Comparison of ENCODE assay signal across 12 cellular contexts in genomic region chr12:6374028-6374780, GRCh38. TPM values are rescaled to one million over a fixed set of nuclear protein-coding genes. Genes with fewer than 3 reads are reported as not detected.
DNase-seq lines count a peak whose midpoint lies in the region; ATAC-seq and TF ChIP-seq lines count a peak whose summit lies in the region.
"Had no signal": no experiment of that assay in that cellular context is flagged by ENCODE, and none has a peak within 500 bp of the region (broad histone marks: within the 10 kb centered on the region; RNA-seq: fewer than 3 reads in every experiment).

No MANE protein-coding gene starts in this region.

- peak overlapping the region; percentile 64 to 73 for H3K4me3 ChIP-seq in esophagus (ENCODE audit: low read depth in 1 of 2, low read length in 2 of 2)
- H3K4me3 ChIP-seq in neuronal stem cell (ENCODE audit: low read length in 2 of 2), result no peak overlapping the region
- no peak overlapping the region for H3K4me3 ChIP-seq in ascending aorta

- H3K4me1 Mint-ChIP-seq in stimulated activated memory B cell treated with anti-CD40 and anti-IgM and Interleukin-4, amounts not matched to agents 10 μg/mL and 1 μg/mL and 100 μg/mL, for 72 hours, result peaks cover 6% of the 10 kb centered on the region

- peak overlapping the region; percentile 87 for H2BK12ac ChIP-seq in neuronal stem cell (ENCODE audit: low read length)

- no peaks in the 10 kb centered on the region for H3K79me1 ChIP-seq in neuronal stem cell (ENCODE audit: low read depth, low read length)

- no peaks in the 10 kb centered on the region for H3K27me3 ChIP-seq in esophagus (ENCODE audit: control insufficient read depth in 1 of 2, insufficient read depth in 2 of 2, low read length in 2 of 2)
- H3K27me3 ChIP-seq in neuronal stem cell (ENCODE audit: control insufficient read depth in 3 of 3, insufficient read depth in 3 of 3, low read depth in 1 of 3, low read length in 3 of 3), result peaks cover 0 to 12% (median 0%) of the 10 kb centered on the region in 3 experiments
- no peaks in the 10 kb centered on the region for H3K27me3 ChIP-seq in ascending aorta

- peak overlapping the region; percentile 79 for H2AK5ac ChIP-seq in neuronal stem cell (ENCODE audit: low read depth, low read length)

- no peak overlapping the region for H3K4ac ChIP-seq in neuronal stem cell (ENCODE audit: low read length)

- H3K36me3 Mint-ChIP-seq in stimulated activated memory B cell treated with anti-CD40 and anti-IgM and Interleukin-4, amounts not matched to agents 10 μg/mL and 1 μg/mL and 100 μg/mL, for 72 hours, result no peaks in the 10 kb centered on the region
- H3K36me3 Mint-ChIP-seq: memory B cell had no signal

- H3K36me3 ChIP-seq in esophagus (ENCODE audit: control insufficient read depth in 2 of 2, insufficient read depth in 2 of 2, low read length in 1 of 2) (no peaks in the 10 kb centered on the region), neuronal stem cell (replicated peaks in 1 of 2; ENCODE audit: control insufficient read depth in 2 of 2, insufficient read depth in 2 of 2, low read length in 2 of 2) (no peaks in the 10 kb centered on the region), ascending aorta (no peaks in the 10 kb centered on the region)

- intact Hi-C loops in ascending aorta (cut with DNase I), result no loop called here

- peak overlapping the region; percentile 75 for H4K91ac ChIP-seq in neuronal stem cell (ENCODE audit: low read depth, low read length, poor library complexity)

- no peak overlapping the region for H3K27ac Mint-ChIP-seq in stimulated activated memory B cell treated with anti-CD40 and anti-IgM and Interleukin-4, amounts not matched to agents 10 μg/mL and 1 μg/mL and 100 μg/mL, for 72 hours
- H3K27ac Mint-ChIP-seq: memory B cell had no signal

- no peak for ATAC-seq in stimulated activated memory B cell treated with anti-CD40 and anti-IgM and Interleukin-4, amounts not matched to agents 10 μg/mL and 1 μg/mL and 100 μg/mL, for 72 hours
- no peak for ATAC-seq in GM19395 (IDR thresholded peaks at IDR 0.05; ENCODE audit: unreplicated experiment)

- H3K4me2 ChIP-seq in neuronal stem cell (ENCODE audit: insufficient read depth, low read length, poor library complexity, severe bottlenecking), result no peak overlapping the region

- peak overlapping the region; percentile 6 for H2BK120ac ChIP-seq in neuronal stem cell (ENCODE audit: low read depth, low read length)

- H2BK5ac ChIP-seq in neuronal stem cell (ENCODE audit: low read length), result peak overlapping the region; percentile 1

- H3K4me1 ChIP-seq in esophagus (ENCODE audit: control insufficient read depth in 2 of 2, insufficient read depth in 2 of 2, low read length in 1 of 2), result peaks cover 8 to 37% of the 10 kb centered on the region in 2 donors
- peaks cover 49 to 58% of the 10 kb centered on the region in 2 donors for H3K4me1 ChIP-seq in neuronal stem cell (ENCODE audit: control insufficient read depth in 2 of 2, insufficient read depth in 1 of 2, low read depth in 1 of 2, low read length in 2 of 2)
- H3K4me1 ChIP-seq in ascending aorta, result peaks cover 0 to 23% of the 10 kb centered on the region in 2 donors

- H3K9me3 ChIP-seq in esophagus (ENCODE audit: control insufficient read depth in 2 of 2, insufficient read depth in 1 of 2, low read depth in 1 of 2, low read length in 1 of 2) (no peaks in the 10 kb centered on the region), neuronal stem cell (replicated peaks in 1 of 2; ENCODE audit: control insufficient read depth in 2 of 2, insufficient read depth in 1 of 2, low read depth in 1 of 2, low read length in 2 of 2) (no peaks in the 10 kb centered on the region), ascending aorta (no peaks in the 10 kb centered on the region)

- H3K9me3 Mint-ChIP-seq in stimulated activated memory B cell treated with anti-CD40 and anti-IgM and Interleukin-4, amounts not matched to agents 10 μg/mL and 1 μg/mL and 100 μg/mL, for 72 hours, result no peaks in the 10 kb centered on the region
- H3K9me3 Mint-ChIP-seq: central memory CD8-positive, alpha-beta T cell; memory B cell had no signal

- TF ChIP-seq CTCF in 22Rv1 (IDR thresholded peaks at IDR 0.05), result no peak
- TF ChIP-seq CTCF in ascending aorta (IDR thresholded peaks at IDR 0.05), result no peak

- H4K8ac ChIP-seq in neuronal stem cell (ENCODE audit: low read depth, low read length), result peak overlapping the region; percentile 45

- DNase-seq in NCI-H146 (lab: John Stamatoyannopoulos, UW), result peak; percentile 67
- DNase-seq in neuronal stem cell (ENCODE audit: low spot score), result no peak
- DNase-seq in foreskin melanocyte, result no peak
- DNase-seq in ascending aorta (ENCODE audit: low spot score in 2 of 2), result no peak
- DNase-seq: activated CD4-positive, alpha-beta T cell treated with anti-CD3 and anti-CD28 coated beads for 4 hours; GF-D8 had no signal

- peak overlapping the region; percentile 92 for H3K18ac ChIP-seq in neuronal stem cell (ENCODE audit: low read length)

- H3K27me3 Mint-ChIP-seq in stimulated activated memory B cell treated with anti-CD40 and anti-IgM and Interleukin-4, amounts not matched to agents 10 μg/mL and 1 μg/mL and 100 μg/mL, for 72 hours, result peaks cover 73% of the 10 kb centered on the region
- H3K27me3 Mint-ChIP-seq: central memory CD8-positive, alpha-beta T cell had no signal

- H3K4me3 Mint-ChIP-seq in stimulated activated memory B cell treated with anti-CD40 and anti-IgM and Interleukin-4, amounts not matched to agents 10 μg/mL and 1 μg/mL and 100 μg/mL, for 72 hours, result no peak overlapping the region
- H3K4me3 Mint-ChIP-seq: central memory CD8-positive, alpha-beta T cell; memory B cell had no signal

- peak overlapping the region; percentile 19 for H2AFZ ChIP-seq in neuronal stem cell (ENCODE audit: low read length)

- H3K27ac ChIP-seq in 22Rv1, result peak overlapping the region; percentile 98
- peak overlapping the region; percentile 95 to 98 for H3K27ac ChIP-seq in esophagus (ENCODE audit: low read depth in 2 of 2, low read length in 1 of 2)
- no peak overlapping the region for H3K27ac ChIP-seq in neuronal stem cell (replicated peaks; ENCODE audit: low read length)
- no peak overlapping the region for H3K27ac ChIP-seq in ascending aorta

- H3K14ac ChIP-seq in neuronal stem cell (ENCODE audit: low read length), result no peak overlapping the region

- peak overlapping the region; percentile 74 for H3K23ac ChIP-seq in neuronal stem cell (ENCODE audit: low read depth, low read length, poor library complexity)

- H2BK15ac ChIP-seq in neuronal stem cell (ENCODE audit: low read length), result peak overlapping the region; percentile 94

- peak overlapping the region; percentile 36 for H3K9ac ChIP-seq in neuronal stem cell (ENCODE audit: low read depth, low read length, poor library complexity)

- WGBS in esophagus, 2 donors, result 91 to 92% methylated on average over 24 of the region's 24 CpGs
- WGBS in neuronal stem cell (ENCODE audit: extremely low coverage in 2 of 2, insufficient read length in 2 of 2, insufficient replicate concordance in 1 of 2), 2 donors, result no CpG with 5 or more reads among the region's 24 CpGs

RNA-seq across cellular contexts. Expression of gene SCNN1A, which starts 1.2 kb away (rescaled TPM):
- polyA plus RNA-seq in esophagus, result 100 to 1,000 TPM in 1 of 2 donors, 10 to 100 TPM in 1; 98.7 to 126 TPM
- 0.40 TPM for polyA plus RNA-seq in neuronal stem cell (2013, experiment 1 of 2)
- polyA plus RNA-seq in neuronal stem cell (2013, experiment 2 of 2), result 0.68 TPM
- total RNA-seq in ascending aorta, result 14.3 TPM

RNA-seq across cellular contexts. Expression of gene LTBR, which starts 9.8 kb away (rescaled TPM):
- polyA plus RNA-seq in esophagus, result 10 to 100 TPM; 81.3 to 97.9 TPM
- 2.3 TPM for polyA plus RNA-seq in neuronal stem cell (2013, experiment 1 of 2)
- polyA plus RNA-seq in neuronal stem cell (2013, experiment 2 of 2), result 2.3 TPM
- 284 TPM for total RNA-seq in ascending aorta

RNA-seq across cellular contexts. Expression of gene TNFRSF1A, which starts 32.3 kb away (rescaled TPM):
- polyA plus RNA-seq in esophagus, result 10 to 100 TPM; 41.7 to 71.4 TPM
- 35.2 TPM for polyA plus RNA-seq in neuronal stem cell (2013, experiment 1 of 2)
- 34.5 TPM for polyA plus RNA-seq in neuronal stem cell (2013, experiment 2 of 2)
- 528 TPM for total RNA-seq in ascending aorta

Comparison
In these comparisons a context has a peak if more than half of its experiments do, and no peak if none do; other contexts are left out.
1. H3K27ac ChIP-seq: peak in 22Rv1 (single experiment) and esophagus (2 of 2); none in neuronal stem cell (single experiment) and ascending aorta (0 of 2).
2. H3K4me3 ChIP-seq: peak in esophagus (2 of 2); none in neuronal stem cell (0 of 2) and ascending aorta (0 of 2).